1 cellular context compared by ENCODE assay signal in genomic region chr2:235390108-235390815, GRCh38.
TF ChIP-seq lines count a peak whose summit lies in the region.

No MANE protein-coding gene starts in this region.

TF ChIP-seq in K562, 482 proteins besides CTCF, POLR2A, EP300 and RAD21 (continued from another document):
- TF ChIP-seq, protein P1, sequence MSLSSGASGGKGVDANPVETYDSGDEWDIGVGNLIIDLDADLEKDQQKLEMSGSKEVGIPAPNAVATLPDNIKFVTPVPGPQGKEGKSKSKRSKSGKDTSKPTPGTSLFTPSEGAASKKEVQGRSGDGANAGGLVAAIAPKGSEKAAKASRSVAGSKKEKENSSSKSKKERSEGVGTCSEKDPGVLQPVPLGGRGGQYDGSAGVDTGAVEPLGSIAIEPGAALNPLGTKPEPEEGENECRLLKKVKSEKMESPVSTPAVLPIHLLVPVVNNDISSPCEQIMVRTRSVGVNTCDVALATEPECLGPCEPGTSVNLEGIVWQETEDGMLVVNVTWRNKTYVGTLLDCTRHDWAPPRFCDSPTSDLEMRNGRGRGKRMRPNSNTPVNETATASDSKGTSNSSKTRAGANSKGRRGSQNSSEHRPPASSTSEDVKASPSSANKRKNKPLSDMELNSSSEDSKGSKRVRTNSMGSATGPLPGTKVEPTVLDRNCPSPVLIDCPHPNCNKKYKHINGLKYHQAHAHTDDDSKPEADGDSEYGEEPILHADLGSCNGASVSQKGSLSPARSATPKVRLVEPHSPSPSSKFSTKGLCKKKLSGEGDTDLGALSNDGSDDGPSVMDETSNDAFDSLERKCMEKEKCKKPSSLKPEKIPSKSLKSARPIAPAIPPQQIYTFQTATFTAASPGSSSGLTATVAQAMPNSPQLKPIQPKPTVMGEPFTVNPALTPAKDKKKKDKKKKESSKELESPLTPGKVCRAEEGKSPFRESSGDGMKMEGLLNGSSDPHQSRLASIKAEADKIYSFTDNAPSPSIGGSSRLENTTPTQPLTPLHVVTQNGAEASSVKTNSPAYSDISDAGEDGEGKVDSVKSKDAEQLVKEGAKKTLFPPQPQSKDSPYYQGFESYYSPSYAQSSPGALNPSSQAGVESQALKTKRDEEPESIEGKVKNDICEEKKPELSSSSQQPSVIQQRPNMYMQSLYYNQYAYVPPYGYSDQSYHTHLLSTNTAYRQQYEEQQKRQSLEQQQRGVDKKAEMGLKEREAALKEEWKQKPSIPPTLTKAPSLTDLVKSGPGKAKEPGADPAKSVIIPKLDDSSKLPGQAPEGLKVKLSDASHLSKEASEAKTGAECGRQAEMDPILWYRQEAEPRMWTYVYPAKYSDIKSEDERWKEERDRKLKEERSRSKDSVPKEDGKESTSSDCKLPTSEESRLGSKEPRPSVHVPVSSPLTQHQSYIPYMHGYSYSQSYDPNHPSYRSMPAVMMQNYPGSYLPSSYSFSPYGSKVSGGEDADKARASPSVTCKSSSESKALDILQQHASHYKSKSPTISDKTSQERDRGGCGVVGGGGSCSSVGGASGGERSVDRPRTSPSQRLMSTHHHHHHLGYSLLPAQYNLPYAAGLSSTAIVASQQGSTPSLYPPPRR (CRISPR knock-in tag; IDR thresholded peaks at IDR 0.05; ENCODE audit: borderline replicate concordance): no peak
- TF ChIP-seq GABPA (tag; conservative IDR thresholded peaks at IDR 0.05; ENCODE audit: low read depth) (peak; percentile 33; the same call in 1 of the 2 replicates), L3MBTL2 (IDR thresholded peaks at IDR 0.05) (no peak), JUND (IDR thresholded peaks at IDR 0.05; ENCODE audit: borderline replicate concordance, low read depth, low read length) (no peak), JUND (tag; IDR thresholded peaks at IDR 0.05; ENCODE audit: borderline replicate concordance, low read depth, low read length) (no peak; the same call in 2 of the 3 replicates), ZNF592 (IDR thresholded peaks at IDR 0.05) (no peak), ATF3 (IDR thresholded peaks at IDR 0.05) (peak; percentile 35; the same call in 1 of the 2 replicates), ATF3 (CRISPR knock-in tag; conservative IDR thresholded peaks at IDR 0.05) (no peak), FOXA3 (CRISPR knock-in tag; conservative IDR thresholded peaks at IDR 0.05 in 1 of 2, IDR thresholded peaks at IDR 0.05 in 1 of 2) (no peak), TEAD4 (IDR thresholded peaks at IDR 0.05; ENCODE audit: low read length) (no peak), TEAD4 (CRISPR knock-in tag; IDR thresholded peaks at IDR 0.05; ENCODE audit: borderline replicate concordance) (no peak), ZNF197 (CRISPR knock-in tag; IDR thresholded peaks at IDR 0.05; ENCODE audit: low read depth) (no peak), ZBTB17 (CRISPR knock-in tag; IDR thresholded peaks at IDR 0.05) (no peak), ZNF354B (CRISPR knock-in tag; IDR thresholded peaks at IDR 0.05) (no peak), SAP30 (IDR thresholded peaks at IDR 0.05; ENCODE audit: borderline replicate concordance, insufficient read depth, low read depth, low read length, poor library complexity, severe bottlenecking) (no peak), ETV1 (tag; conservative IDR thresholded peaks at IDR 0.05; ENCODE audit: low read depth) (0 out of 2 replicates have a peak, but pooled peaks have one; percentile 26), POLR2AphosphoS5 (IDR thresholded peaks at IDR 0.05; ENCODE audit: control insufficient read depth, insufficient read depth, low read depth, low read length) (no peak), RCOR1 (IDR thresholded peaks at IDR 0.05; ENCODE audit: borderline replicate concordance in 1 of 2, low read depth in 2 of 2, low read length in 2 of 2) (peak in 1 of 2 experiments; percentile 61; a peak in 1 of 4 replicates), PHB (CRISPR knock-in tag; IDR thresholded peaks at IDR 0.05) (no peak), ZNF212 (CRISPR knock-in tag; IDR thresholded peaks at IDR 0.05) (no peak), CEBPG (CRISPR knock-in tag; IDR thresholded peaks at IDR 0.05) (no peak), CEBPG (tag; conservative IDR thresholded peaks at IDR 0.05 in 1 of 2, IDR thresholded peaks at IDR 0.05 in 1 of 2) (peak in 1 of 2 experiments; percentile 64; a peak in 2 of 4 replicates), BDP1 (IDR thresholded peaks at IDR 0.05; ENCODE audit: insufficient read depth, insufficient read length) (no peak), CREM (IDR thresholded peaks at IDR 0.05; ENCODE audit: low read depth) (peak; percentile 55; the same call in 1 of the 2 replicates), HDAC6 (IDR thresholded peaks at IDR 0.05; ENCODE audit: low read depth, low read length) (no peak), RNF2 (IDR thresholded peaks at IDR 0.05) (no peak), TBL1XR1 (IDR thresholded peaks at IDR 0.05; ENCODE audit: low read length in 2 of 2) (no peak), ELF1 (tag; IDR thresholded peaks at IDR 0.05) (0 out of 2 replicates have a peak, but pooled peaks have one; percentile 24)
- TF ChIP-seq, protein P2, sequence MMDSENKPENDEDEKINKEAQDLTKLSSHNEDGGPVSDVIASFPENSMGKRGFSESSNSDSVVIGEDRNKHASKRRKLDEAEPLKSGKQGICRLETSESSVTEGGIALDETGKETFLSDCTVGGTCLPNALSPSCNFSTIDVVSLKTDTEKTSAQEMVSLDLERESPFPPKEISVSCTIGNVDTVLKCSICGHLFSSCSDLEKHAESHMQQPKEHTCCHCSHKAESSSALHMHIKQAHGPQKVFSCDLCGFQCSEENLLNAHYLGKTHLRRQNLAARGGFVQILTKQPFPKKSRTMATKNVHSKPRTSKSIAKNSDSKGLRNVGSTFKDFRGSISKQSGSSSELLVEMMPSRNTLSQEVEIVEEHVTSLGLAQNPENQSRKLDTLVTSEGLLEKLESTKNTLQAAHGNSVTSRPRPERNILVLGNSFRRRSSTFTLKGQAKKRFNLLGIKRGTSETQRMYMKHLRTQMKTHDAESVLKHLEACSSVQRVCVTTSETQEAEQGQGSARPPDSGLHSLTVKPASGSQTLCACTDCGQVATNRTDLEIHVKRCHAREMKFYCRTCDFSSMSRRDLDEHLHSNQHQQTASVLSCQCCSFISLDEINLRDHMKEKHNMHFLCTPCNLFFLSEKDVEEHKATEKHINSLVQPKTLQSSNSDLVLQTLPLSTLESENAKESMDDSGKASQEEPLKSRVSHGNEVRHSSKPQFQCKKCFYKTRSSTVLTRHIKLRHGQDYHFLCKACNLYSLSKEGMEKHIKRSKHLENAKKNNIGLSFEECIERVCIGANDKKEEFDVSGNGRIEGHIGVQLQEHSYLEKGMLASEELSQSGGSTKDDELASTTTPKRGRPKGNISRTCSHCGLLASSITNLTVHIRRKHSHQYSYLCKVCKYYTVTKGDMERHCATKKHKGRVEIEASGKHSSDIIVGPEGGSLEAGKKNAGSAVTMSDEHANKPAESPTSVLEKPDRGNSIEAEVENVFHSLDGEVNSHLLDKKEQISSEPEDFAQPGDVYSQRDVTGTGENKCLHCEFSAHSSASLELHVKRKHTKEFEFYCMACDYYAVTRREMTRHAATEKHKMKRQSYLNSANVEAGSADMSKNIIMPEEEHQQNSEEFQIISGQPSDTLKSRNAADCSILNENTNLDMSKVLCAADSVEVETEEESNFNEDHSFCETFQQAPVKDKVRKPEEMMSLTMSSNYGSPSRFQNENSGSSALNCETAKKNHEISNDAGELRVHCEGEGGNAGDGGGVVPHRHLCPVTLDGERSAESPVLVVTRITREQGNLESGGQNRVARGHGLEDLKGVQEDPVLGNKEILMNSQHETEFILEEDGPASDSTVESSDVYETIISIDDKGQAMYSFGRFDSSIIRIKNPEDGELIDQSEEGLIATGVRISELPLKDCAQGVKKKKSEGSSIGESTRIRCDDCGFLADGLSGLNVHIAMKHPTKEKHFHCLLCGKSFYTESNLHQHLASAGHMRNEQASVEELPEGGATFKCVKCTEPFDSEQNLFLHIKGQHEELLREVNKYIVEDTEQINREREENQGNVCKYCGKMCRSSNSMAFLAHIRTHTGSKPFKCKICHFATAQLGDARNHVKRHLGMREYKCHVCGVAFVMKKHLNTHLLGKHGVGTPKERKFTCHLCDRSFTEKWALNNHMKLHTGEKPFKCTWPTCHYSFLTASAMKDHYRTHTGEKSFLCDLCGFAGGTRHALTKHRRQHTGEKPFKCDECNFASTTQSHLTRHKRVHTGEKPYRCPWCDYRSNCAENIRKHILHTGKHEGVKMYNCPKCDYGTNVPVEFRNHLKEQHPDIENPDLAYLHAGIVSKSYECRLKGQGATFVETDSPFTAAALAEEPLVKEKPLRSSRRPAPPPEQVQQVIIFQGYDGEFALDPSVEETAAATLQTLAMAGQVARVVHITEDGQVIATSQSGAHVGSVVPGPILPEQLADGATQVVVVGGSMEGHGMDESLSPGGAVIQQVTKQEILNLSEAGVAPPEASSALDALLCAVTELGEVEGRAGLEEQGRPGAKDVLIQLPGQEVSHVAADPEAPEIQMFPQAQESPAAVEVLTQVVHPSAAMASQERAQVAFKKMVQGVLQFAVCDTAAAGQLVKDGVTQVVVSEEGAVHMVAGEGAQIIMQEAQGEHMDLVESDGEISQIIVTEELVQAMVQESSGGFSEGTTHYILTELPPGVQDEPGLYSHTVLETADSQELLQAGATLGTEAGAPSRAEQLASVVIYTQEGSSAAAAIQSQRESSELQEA (IDR thresholded peaks at IDR 0.05; ENCODE audit: low read depth): no peak
TF ChIP-seq in K562: peak in this region for 8.
